Comparison of ENCODE assay signal across 11 cellular contexts in the genomic region with DNA sequence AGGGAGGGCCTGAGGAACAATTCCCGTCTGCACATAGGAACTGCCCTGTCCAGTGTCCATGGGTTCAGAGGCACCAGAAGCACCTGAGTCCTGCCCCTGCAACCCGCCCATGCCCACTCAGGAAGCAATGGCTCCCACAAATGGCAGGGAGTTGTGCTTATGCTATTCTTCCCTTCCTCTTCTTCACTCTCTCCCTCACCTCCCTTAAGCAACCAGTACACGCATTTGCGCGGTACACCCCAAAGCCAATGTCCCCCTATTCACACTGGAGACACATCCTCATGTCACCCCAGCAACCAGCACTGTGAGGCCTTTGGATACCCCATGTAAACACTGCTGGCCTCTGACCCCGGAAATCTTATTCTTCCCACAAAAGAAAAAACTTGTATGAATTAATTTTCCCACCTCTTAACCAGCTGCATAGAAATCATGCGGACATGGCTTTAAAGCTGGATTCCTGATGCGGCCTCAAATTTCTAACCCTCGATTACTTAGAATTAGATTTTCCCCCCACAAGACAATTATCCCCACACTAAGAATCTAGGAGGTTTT. TPM values are rescaled to one million over a fixed set of nuclear protein-coding genes. Genes with fewer than 3 reads are reported as not detected.
DNase-seq lines count a peak whose midpoint lies in the region; FAIRE-seq and TF ChIP-seq lines count a peak whose summit lies in the region.
"Had no signal": no experiment of that assay in that cellular context is flagged by ENCODE, and none has a peak within 500 bp of the region (broad histone marks: within the 10 kb centered on the region; RNA-seq: fewer than 3 reads in every experiment).

No MANE protein-coding gene starts in this region.

- H2AFZ ChIP-seq in Karpas-422 (ENCODE audit: low read length) (no peak overlapping the region), osteoblast (ENCODE audit: low read length) (no peak overlapping the region)

- intact Hi-C loops in thyroid gland (cut with DNase I) = no loop called here

- peak overlapping the region; percentile 77 to 90 (median 85) for H3K4me2 ChIP-seq in BLaER1 treated with 17β-estradiol and CSF1 and Interleukin-3, amounts not matched to agents 10 nM and 100 nM
- H3K4me2 ChIP-seq in Karpas-422 (ENCODE audit: low read depth, low read length, poor library complexity, severe bottlenecking) (no peak overlapping the region), osteoblast (ENCODE audit: insufficient read depth, low read length) (peak overlapping the region; percentile 56)
- H3K4me2 ChIP-seq: SK-N-SH had no signal

- H4K20me1 ChIP-seq in BLaER1 treated with 17β-estradiol and CSF1 and Interleukin-3, amounts not matched to agents 10 nM and 100 nM = peaks cover 0 to 82% (median 24%) of the 10 kb centered on the region in 11 experiments; a peak in 13 of 22 replicates
- H4K20me1 ChIP-seq in Karpas-422 (ENCODE audit: insufficient read depth, low read depth, low read length) (no peaks in the 10 kb centered on the region), osteoblast (ENCODE audit: insufficient read depth, low read length) (peaks cover 15% of the 10 kb centered on the region)

- TF ChIP-seq CTCF in osteoblast (IDR thresholded peaks at IDR 0.05; ENCODE audit: extremely low read depth, low read depth, low read length) (no peak), thyroid gland (IDR thresholded peaks at IDR 0.05) (no peak)

- H3K9me3 ChIP-seq in BLaER1 treated with 17β-estradiol and CSF1 and Interleukin-3, amounts not matched to agents 10 nM and 100 nM (replicated peaks in 1 of 11) = peaks cover 0 to 14% (median 0%) of the 10 kb centered on the region in 11 experiments; a peak in 3 of 22 replicates
- no peaks in the 10 kb centered on the region for H3K9me3 ChIP-seq in Karpas-422 (ENCODE audit: low read length)
- H3K9me3 ChIP-seq in osteoblast (ENCODE audit: low read depth, low read length) = no peaks in the 10 kb centered on the region
- H3K9me3 ChIP-seq in thyroid gland = no peaks in the 10 kb centered on the region
- H3K9me3 ChIP-seq: HAP-1, neutrophil, SK-N-SH had no signal

- DNase-seq in Karpas-422 (no peak), caudate nucleus (lab: John Stamatoyannopoulos, UW) (no peak), osteoblast (ENCODE audit: insufficient read length, low spot score, missing footprints) (no peak), HPDE6-E6E7 (ENCODE audit: extremely low spot score) (no peak), T1000 (lab: John Stamatoyannopoulos, UW) (no peak), GM12891 (ENCODE audit: insufficient read length, low spot score) (no peak), thyroid gland (no peak)
- DNase-seq: SK-N-SH had no signal

- H3K9ac ChIP-seq in BLaER1 treated with 17β-estradiol and CSF1 and Interleukin-3, amounts not matched to agents 10 nM and 100 nM = peak overlapping the region in 10 of 11 experiments; percentile 3 to 61 (median 44); a peak in 16 of 22 replicates
- no peak overlapping the region for H3K9ac ChIP-seq in Karpas-422 (ENCODE audit: low read length)
- H3K9ac ChIP-seq: SK-N-SH had no signal

- TF ChIP-seq POLR2A in GM12891 (IDR thresholded peaks at IDR 0.05; ENCODE audit: low read depth, low read length) = no peak
- no peak for TF ChIP-seq POLR2A in thyroid gland (IDR thresholded peaks at IDR 0.05)

- H3K36me3 ChIP-seq in BLaER1 treated with 17β-estradiol and CSF1 and Interleukin-3, amounts not matched to agents 10 nM and 100 nM = peaks cover 0 to 43% (median 21%) of the 10 kb centered on the region in 11 experiments; a peak in 17 of 22 replicates
- peaks cover 7% of the 10 kb centered on the region; the same call in 1 of the 2 replicates for H3K36me3 ChIP-seq in Karpas-422 (ENCODE audit: insufficient read depth, low read length)
- H3K36me3 ChIP-seq in osteoblast (ENCODE audit: insufficient read depth, low read length) = peaks cover 6% of the 10 kb centered on the region
- H3K36me3 ChIP-seq in thyroid gland = no peaks in the 10 kb centered on the region
- H3K36me3 ChIP-seq: HAP-1, neutrophil had no signal

- peaks cover 68 to 99% (median 78%) of the 10 kb centered on the region in 10 experiments for H3K4me1 ChIP-seq in BLaER1 treated with 17β-estradiol and CSF1 and Interleukin-3, amounts not matched to agents 10 nM and 100 nM
- H3K4me1 ChIP-seq in Karpas-422 (ENCODE audit: low read length) = peaks cover 74% of the 10 kb centered on the region
- H3K4me1 ChIP-seq in osteoblast (ENCODE audit: insufficient read depth, low read length) = peaks cover 41% of the 10 kb centered on the region
- peaks cover 4 to 55% of the 10 kb centered on the region in 2 donors for H3K4me1 ChIP-seq in thyroid gland
- H3K4me1 ChIP-seq: HAP-1 had no signal

- no peaks in the 10 kb centered on the region for H3K27me3 ChIP-seq in BLaER1 treated with 17β-estradiol and CSF1 and Interleukin-3, amounts not matched to agents 10 nM and 100 nM
- no peaks in the 10 kb centered on the region for H3K27me3 ChIP-seq in Karpas-422 (ENCODE audit: low read length)
- no peaks in the 10 kb centered on the region for H3K27me3 ChIP-seq in osteoblast (ENCODE audit: insufficient read depth, low read length)
- no peaks in the 10 kb centered on the region for H3K27me3 ChIP-seq in thyroid gland
- H3K27me3 ChIP-seq: neutrophil had no signal

- H3K4me3 ChIP-seq in BLaER1 treated with 17β-estradiol and CSF1 and Interleukin-3, amounts not matched to agents 10 nM and 100 nM = peak overlapping the region in 2 of 10 experiments; percentile 8 to 27; a peak in 1 of 20 replicates
- H3K4me3 ChIP-seq in Karpas-422 (ENCODE audit: low read length) (no peak overlapping the region), osteoblast (ENCODE audit: insufficient read depth, low read length) (peak overlapping the region; percentile 7), thyroid gland (replicated peaks in 1 of 3) (no peak overlapping the region)
- H3K4me3 ChIP-seq: HAP-1 had no signal

- H3K79me2 ChIP-seq in Karpas-422 (ENCODE audit: low read length) = peaks cover 100% of the 10 kb centered on the region
- H3K79me2 ChIP-seq in osteoblast (ENCODE audit: insufficient read depth, low read length) = peaks cover 77% of the 10 kb centered on the region

- no peak for FAIRE-seq in GM12891 (lab: Jason Lieb, UNC)

- peak overlapping the region; percentile 15 to 77 (median 70); a peak in 21 of 22 replicates for H3K27ac ChIP-seq in BLaER1 treated with 17β-estradiol and CSF1 and Interleukin-3, amounts not matched to agents 10 nM and 100 nM
- H3K27ac ChIP-seq in Karpas-422 (ENCODE audit: low read length) (peak overlapping the region; percentile 21; the same call in 1 of the 2 replicates), caudate nucleus (ENCODE audit: low read depth, low read length) (peak overlapping the region; percentile 14), osteoblast (ENCODE audit: low read depth, low read length) (peak overlapping the region; percentile 91), thyroid gland (peak overlapping the region in 1 of 3 donors; percentile 27)
- H3K27ac ChIP-seq: neutrophil had no signal

- H3K9me2 ChIP-seq in Karpas-422 (replicated peaks; ENCODE audit: insufficient read depth, low read length) = no peaks in the 10 kb centered on the region
- H3K9me2 ChIP-seq: SK-N-SH had no signal

- 88 to 90% methylated on average over 9 of the region's 9 CpGs for WGBS in thyroid gland, 2 donors

TF ChIP-seq in GM12891, 5 proteins besides CTCF, POLR2A, EP300 and RAD21:
- TF ChIP-seq TAF1 (IDR thresholded peaks at IDR 0.05; ENCODE audit: low read depth, low read length) = no peak
- TF ChIP-seq POLR2AphosphoS5 (IDR thresholded peaks at IDR 0.05; ENCODE audit: low read depth, low read length) = no peak
- no peak for TF ChIP-seq SPI1 (IDR thresholded peaks at IDR 0.05; ENCODE audit: low read depth, low read length)
- no peak for TF ChIP-seq PAX5 (IDR thresholded peaks at IDR 0.05; ENCODE audit: insufficient read depth, low read length, severe bottlenecking)

RNA-seq across cellular contexts. Expression of a gene that starts 30.9 kb away (rescaled TPM):
- 249 and 311 TPM in 2 replicates for total RNA-seq in Karpas-422 (2014; rRNA removed; shearing (Covaris generic); ENCODE audit: low replicate concordance)
- total RNA-seq in osteoblast (104 and 106 TPM in 2 replicates), thyroid gland (100 to 1,000 TPM in 2 of 4 donors, 10 to 100 TPM in 2; 67.0 to 206 (median 95.9) TPM)
- polyA plus RNA-seq in GM12891 (2012; ENCODE audit: low read depth, missing spikeins) = 15.3 TPM
